28 cellular contexts compared by ENCODE assay signal in the genomic region with DNA sequence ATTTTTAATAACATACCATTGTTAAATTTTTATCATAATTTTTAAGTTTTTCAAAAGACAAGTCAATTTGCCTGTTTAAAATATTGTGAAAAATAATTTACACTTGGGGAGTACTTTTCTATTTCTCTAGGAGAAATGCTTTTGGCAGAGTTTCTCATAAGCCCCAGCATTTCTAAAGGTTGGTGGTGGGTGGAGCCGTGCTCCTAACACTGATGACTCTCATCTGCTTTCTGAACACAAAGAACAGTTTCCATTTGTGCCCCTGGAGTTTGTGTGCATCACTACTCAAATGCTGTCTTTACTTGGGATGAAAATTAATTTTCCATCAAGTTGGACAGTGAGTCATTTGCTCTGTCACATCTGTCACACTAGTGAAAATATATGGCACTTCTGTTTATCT. TPM values are rescaled to one million over a fixed set of nuclear protein-coding genes. Genes with fewer than 3 reads are reported as not detected.
DNase-seq lines count a peak whose midpoint lies in the region; ATAC-seq and TF ChIP-seq lines count a peak whose summit lies in the region.
"Had no signal": no experiment of that assay in that cellular context is flagged by ENCODE, and none has a peak within 500 bp of the region (broad histone marks: within the 10 kb centered on the region; RNA-seq: fewer than 3 reads in every experiment).

No MANE protein-coding gene starts in this region.

- intact Hi-C loops in activated CD8-positive, alpha-beta T cell treated with anti-CD3 and anti-CD28 coated beads for 36 hours (cut with micrococcal nuclease): no loop called here

- CTCF ChIA-PET in activated CD8-positive, alpha-beta T cell treated with anti-CD3 and anti-CD28 coated beads for 36 hours (lab: Charles Lee): no interaction called here
- CTCF ChIA-PET in activated CD8-positive, alpha-beta T cell treated with anti-CD3 and anti-CD28 coated beads, Interleukin-2, amount 10 ng/mL, durations not matched to agents 7 days and 5 days (lab: Charles Lee): no interaction called here

- POLR2A ChIA-PET in activated CD8-positive, alpha-beta T cell treated with anti-CD3 and anti-CD28 coated beads for 36 hours (lab: Charles Lee): no interaction called here
- POLR2A ChIA-PET in activated CD8-positive, alpha-beta T cell treated with anti-CD3 and anti-CD28 coated beads, Interleukin-2, amount 10 ng/mL, durations not matched to agents 7 days and 5 days (lab: Charles Lee): no interaction called here

- no peak overlapping the region for H3K4me3 Mint-ChIP-seq in activated CD8-positive, alpha-beta T cell treated with anti-CD3 and anti-CD28 coated beads for 36 hours
- no peak overlapping the region for H3K4me3 Mint-ChIP-seq in activated CD8-positive, alpha-beta T cell treated with anti-CD3 and anti-CD28 coated beads, Interleukin-2, amount 10 ng/mL, durations not matched to agents 7 days and 5 days
- H3K4me3 Mint-ChIP-seq in central memory CD8-positive, alpha-beta T cell: no peak overlapping the region
- H3K4me3 Mint-ChIP-seq in stimulated activated naive B cell treated with anti-CD40 and anti-IgM and Interleukin-4, amounts not matched to agents 10 μg/mL and 1 μg/mL and 100 μg/mL, for 72 hours: no peak overlapping the region
- H3K4me3 Mint-ChIP-seq: activated CD4-positive, alpha-beta T cell treated with anti-CD3 and anti-CD28 coated beads, Interleukin-2, amount 10 ng/mL, durations not matched to agents 7 days and 5 days; activated naive CD4-positive, alpha-beta T cell treated with anti-CD3 and anti-CD28 coated beads, Interleukin-2, amount 50 U/mL, for 24 hours; CD4-positive, alpha-beta T cell; type B pancreatic cell had no signal

- no peaks in the 10 kb centered on the region for H3K9me3 Mint-ChIP-seq in activated CD8-positive, alpha-beta T cell treated with anti-CD3 and anti-CD28 coated beads for 36 hours
- no peaks in the 10 kb centered on the region for H3K9me3 Mint-ChIP-seq in activated CD8-positive, alpha-beta T cell treated with anti-CD3 and anti-CD28 coated beads, Interleukin-2, amount 10 ng/mL, durations not matched to agents 7 days and 5 days (ENCODE audit: insufficient read depth)
- H3K9me3 Mint-ChIP-seq in central memory CD8-positive, alpha-beta T cell: no peaks in the 10 kb centered on the region
- peaks cover 0 to 3% of the 10 kb centered on the region in 2 donors for H3K9me3 Mint-ChIP-seq in stimulated activated naive B cell treated with anti-CD40 and anti-IgM and Interleukin-4, amounts not matched to agents 10 μg/mL and 1 μg/mL and 100 μg/mL, for 72 hours
- H3K9me3 Mint-ChIP-seq: activated CD4-positive, alpha-beta T cell treated with anti-CD3 and anti-CD28 coated beads, Interleukin-2, amount 10 ng/mL, durations not matched to agents 7 days and 5 days; activated naive CD4-positive, alpha-beta T cell treated with anti-CD3 and anti-CD28 coated beads, Interleukin-2, amount 50 U/mL, for 24 hours; CD4-positive, alpha-beta T cell; IgD-negative memory B cell; type B pancreatic cell had no signal

- no peak for TF ChIP-seq CTCF in activated CD8-positive, alpha-beta T cell treated with anti-CD3 and anti-CD28 coated beads for 36 hours (IDR thresholded peaks at IDR 0.05)

- no peak for DNase-seq in activated CD8-positive, alpha-beta T cell treated with anti-CD3 and anti-CD28 coated beads for 36 hours
- no peak for DNase-seq in activated CD8-positive, alpha-beta T cell treated with anti-CD3 and anti-CD28 coated beads, Interleukin-2, amount 10 ng/mL, durations not matched to agents 7 days and 5 days
- peak; percentile 7 for DNase-seq in RKO (ENCODE audit: low spot score)
- no peak for DNase-seq in central memory CD8-positive, alpha-beta T cell (ENCODE audit: low spot score in 2 of 2)
- DNase-seq in stimulated activated naive B cell treated with anti-CD40 and anti-IgM and Interleukin-4, amounts not matched to agents 10 μg/mL and 1 μg/mL and 100 μg/mL, for 72 hours: no peak
- no peak for DNase-seq in midbrain (lab: John Stamatoyannopoulos, UW)
- DNase-seq in NCI-H526 treated with DMSO at 0.1 percent for 48 hours (lab: John Stamatoyannopoulos, UW): no peak
- DNase-seq: activated CD4-positive, alpha-beta T cell treated with anti-CD3 and anti-CD28 coated beads, Interleukin-2, amount 10 ng/mL, durations not matched to agents 7 days and 5 days; CD4-positive, alpha-beta T cell; central memory CD4-positive, alpha-beta T cell; DND-41; erythroblast; GF-D8; left lung; mesenchymal stem cell; NCI-H2107; NCI-H345; NCI-H82; sigmoid colon; SJCRH30; stimulated activated CD4-positive, alpha-beta T cell treated with anti-CD3 and anti-CD28 coated beads, Interleukin-12 subunit alpha, Interleukin-12 subunit beta, amount 100 ng/mL, for 4 hours; stimulated activated CD4-positive, alpha-beta T cell treated with anti-CD3 and anti-CD28 coated beads, Interleukin-2, amount 100 ng/mL, for 48 hours; substantia nigra; WERI-Rb-1 had no signal

- H3K4me1 Mint-ChIP-seq in activated CD8-positive, alpha-beta T cell treated with anti-CD3 and anti-CD28 coated beads for 36 hours (ENCODE audit: low read depth): peaks cover 8% of the 10 kb centered on the region
- H3K4me1 Mint-ChIP-seq in activated CD8-positive, alpha-beta T cell treated with anti-CD3 and anti-CD28 coated beads, Interleukin-2, amount 10 ng/mL, durations not matched to agents 7 days and 5 days (ENCODE audit: low read depth): no peaks in the 10 kb centered on the region
- H3K4me1 Mint-ChIP-seq in central memory CD8-positive, alpha-beta T cell: peaks cover 6% of the 10 kb centered on the region
- H3K4me1 Mint-ChIP-seq in stimulated activated naive B cell treated with anti-CD40 and anti-IgM and Interleukin-4, amounts not matched to agents 10 μg/mL and 1 μg/mL and 100 μg/mL, for 72 hours: peaks cover 46 to 89% of the 10 kb centered on the region in 2 donors
- H3K4me1 Mint-ChIP-seq: activated CD4-positive, alpha-beta T cell treated with anti-CD3 and anti-CD28 coated beads, Interleukin-2, amount 10 ng/mL, durations not matched to agents 7 days and 5 days had no signal

- H3K27me3 Mint-ChIP-seq in activated CD8-positive, alpha-beta T cell treated with anti-CD3 and anti-CD28 coated beads for 36 hours: no peaks in the 10 kb centered on the region
- H3K27me3 Mint-ChIP-seq in activated CD8-positive, alpha-beta T cell treated with anti-CD3 and anti-CD28 coated beads, Interleukin-2, amount 10 ng/mL, durations not matched to agents 7 days and 5 days (ENCODE audit: low read depth): no peaks in the 10 kb centered on the region
- H3K27me3 Mint-ChIP-seq in central memory CD8-positive, alpha-beta T cell: no peaks in the 10 kb centered on the region
- H3K27me3 Mint-ChIP-seq in stimulated activated naive B cell treated with anti-CD40 and anti-IgM and Interleukin-4, amounts not matched to agents 10 μg/mL and 1 μg/mL and 100 μg/mL, for 72 hours: no peaks in the 10 kb centered on the region
- H3K27me3 Mint-ChIP-seq: activated CD4-positive, alpha-beta T cell treated with anti-CD3 and anti-CD28 coated beads, Interleukin-2, amount 10 ng/mL, durations not matched to agents 7 days and 5 days; activated naive CD4-positive, alpha-beta T cell treated with anti-CD3 and anti-CD28 coated beads, Interleukin-2, amount 50 U/mL, for 24 hours; CD4-positive, alpha-beta T cell; IgD-negative memory B cell; type B pancreatic cell had no signal

- H3K27ac Mint-ChIP-seq in activated CD8-positive, alpha-beta T cell treated with anti-CD3 and anti-CD28 coated beads for 36 hours: peak overlapping the region; percentile 75
- no peak overlapping the region for H3K27ac Mint-ChIP-seq in activated CD8-positive, alpha-beta T cell treated with anti-CD3 and anti-CD28 coated beads, Interleukin-2, amount 10 ng/mL, durations not matched to agents 7 days and 5 days
- H3K27ac Mint-ChIP-seq in central memory CD8-positive, alpha-beta T cell (ENCODE audit: low read depth): peak overlapping the region; percentile 41
- peak overlapping the region; percentile 56 for H3K27ac Mint-ChIP-seq in stimulated activated naive B cell treated with anti-CD40 and anti-IgM and Interleukin-4, amounts not matched to agents 10 μg/mL and 1 μg/mL and 100 μg/mL, for 72 hours
- H3K27ac Mint-ChIP-seq: activated CD4-positive, alpha-beta T cell treated with anti-CD3 and anti-CD28 coated beads, Interleukin-2, amount 10 ng/mL, durations not matched to agents 7 days and 5 days; activated naive CD4-positive, alpha-beta T cell treated with anti-CD3 and anti-CD28 coated beads, Interleukin-2, amount 50 U/mL, for 24 hours; CD4-positive, alpha-beta T cell; type B pancreatic cell had no signal

- ATAC-seq in activated CD8-positive, alpha-beta T cell treated with anti-CD3 and anti-CD28 coated beads for 36 hours: no peak
- no peak for ATAC-seq in activated CD8-positive, alpha-beta T cell treated with anti-CD3 and anti-CD28 coated beads, Interleukin-2, amount 10 ng/mL, durations not matched to agents 7 days and 5 days
- ATAC-seq in central memory CD8-positive, alpha-beta T cell (replicated peaks; ENCODE audit: extremely low read depth, poor library complexity, severe bottlenecking): no peak
- ATAC-seq in stimulated activated naive B cell treated with anti-CD40 and anti-IgM and Interleukin-4, amounts not matched to agents 10 μg/mL and 1 μg/mL and 100 μg/mL, for 72 hours (replicated peaks): no peak
- ATAC-seq in SK-N-SH treated with all-trans-retinoic acid at 6 μM for 48 hours: no peak
- ATAC-seq: left lung had no signal

- H3K36me3 Mint-ChIP-seq in activated CD8-positive, alpha-beta T cell treated with anti-CD3 and anti-CD28 coated beads for 36 hours (ENCODE audit: low read depth): peaks cover 45% of the 10 kb centered on the region
- peaks cover 61% of the 10 kb centered on the region for H3K36me3 Mint-ChIP-seq in activated CD8-positive, alpha-beta T cell treated with anti-CD3 and anti-CD28 coated beads, Interleukin-2, amount 10 ng/mL, durations not matched to agents 7 days and 5 days (ENCODE audit: low read depth)
- H3K36me3 Mint-ChIP-seq in central memory CD8-positive, alpha-beta T cell (ENCODE audit: insufficient read depth): peaks cover 72% of the 10 kb centered on the region
- H3K36me3 Mint-ChIP-seq in stimulated activated naive B cell treated with anti-CD40 and anti-IgM and Interleukin-4, amounts not matched to agents 10 μg/mL and 1 μg/mL and 100 μg/mL, for 72 hours: peaks cover 77 to 81% of the 10 kb centered on the region in 2 donors

RNA-seq across cellular contexts. Expression of gene TNIP2, which starts 57.6 kb away (rescaled TPM):
- total RNA-seq in activated CD8-positive, alpha-beta T cell treated with anti-CD3 and anti-CD28 coated beads for 36 hours: 10 to 100 TPM; 46.1 to 48.1 TPM
- 10 to 100 TPM; 42.3 to 44.3 TPM for total RNA-seq in activated CD8-positive, alpha-beta T cell treated with anti-CD3 and anti-CD28 coated beads, Interleukin-2, amount 10 ng/mL, durations not matched to agents 7 days and 5 days
